Comparison of ENCODE assay signal across 8 cellular contexts in the genomic region with DNA sequence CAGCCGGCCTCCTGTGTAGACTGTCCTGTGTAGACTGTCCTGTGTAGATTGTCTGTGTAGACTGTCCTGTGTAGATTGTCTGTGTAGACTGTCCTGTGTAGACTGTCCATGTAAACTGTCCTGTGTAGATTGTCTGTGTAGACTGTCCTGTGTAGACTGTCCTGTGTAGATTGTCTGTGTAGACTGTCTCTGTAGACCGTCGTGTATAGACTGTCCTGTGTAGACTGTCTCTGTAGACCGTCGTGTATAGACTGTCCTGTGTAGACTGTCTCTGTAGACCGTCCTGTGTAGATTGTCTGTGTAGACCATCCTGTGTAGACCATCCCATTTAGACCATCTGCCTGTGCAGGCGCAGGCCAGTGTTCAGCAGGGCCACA. TPM values are rescaled to one million over a fixed set of nuclear protein-coding genes. Genes with fewer than 3 reads are reported as not detected.
DNase-seq lines count a peak whose midpoint lies in the region; ATAC-seq, FAIRE-seq and TF ChIP-seq lines count a peak whose summit lies in the region.
"Not testable (repeated sequence)": the region's sequence is repeated elsewhere in the genome, so short reads cannot be mapped to it uniquely, and the experiment has no call there.

No MANE protein-coding gene starts in this region.

- H3K9me1 ChIP-seq in endothelial cell of umbilical vein (replicated peaks; ENCODE audit: control insufficient read depth, extremely low read depth, insufficient read depth, low read length): not testable (repeated sequence)

- H3K14ac ChIP-seq in neuronal stem cell (ENCODE audit: low read length): not testable (repeated sequence)

- FAIRE-seq in A549 (lab: Jason Lieb, UNC): not testable (repeated sequence)
- peak; percentile 55 for FAIRE-seq in endothelial cell of umbilical vein (lab: Jason Lieb, UNC)

- TF ChIP-seq POLR2A in A549 (IDR thresholded peaks at IDR 0.05; ENCODE audit: low read length); adrenal gland (IDR thresholded peaks at IDR 0.05); endothelial cell of umbilical vein (IDR thresholded peaks at IDR 0.05; ENCODE audit: low read depth, low read length): not testable (repeated sequence)

- H2AFZ ChIP-seq in GM23338; endothelial cell of umbilical vein (ENCODE audit: low read depth, low read length); neuronal stem cell (ENCODE audit: low read length): not testable (repeated sequence)

- 0 out of 2 replicates have a peak overlapping the region, but pooled peaks have one; percentile 79 for H3K27ac Mint-ChIP-seq in GM23338
- peak overlapping the region; percentile 81 for H3K27ac Mint-ChIP-seq in activated CD8-positive, alpha-beta memory T cell treated with anti-CD3 and anti-CD28 coated beads, Interleukin-2, amount 10 ng/mL, durations not matched to agents 7 days and 5 days
- peak overlapping the region in 1 of 2 donors; percentile 72 for H3K27ac Mint-ChIP-seq in stimulated activated naive CD8-positive, alpha-beta T cell treated with anti-CD3 and anti-CD28 coated beads, Interleukin-15, amount 100 ng/mL, for 72 hours

- peak overlapping the region; percentile 54 for H3K9ac ChIP-seq in SK-N-MC (ENCODE audit: insufficient read length)
- H3K9ac ChIP-seq in endothelial cell of umbilical vein (replicated peaks; ENCODE audit: extremely low read depth, insufficient read depth, low read length); neuronal stem cell (ENCODE audit: low read depth, low read length, poor library complexity): not testable (repeated sequence)

- CTCF ChIA-PET in A549 (lab: Yijun Ruan, JAX): interaction anchor here (0.9 to 14.7 kb wide), 5 partner anchors 8 to 384 kb away, joined by 3 to 268 read pairs (median 6); partner anchors contain the start of gene CEBPB
- CTCF ChIA-PET in activated CD8-positive, alpha-beta memory T cell treated with anti-CD3 and anti-CD28 coated beads, Interleukin-2, amount 10 ng/mL, durations not matched to agents 7 days and 5 days (lab: Charles Lee): interaction anchor here (0.7 to 2.1 kb wide), 6 partner anchors 18 to 91 kb away, joined by 3 to 12 read pairs (median 5); no protein-coding TSS in a partner anchor
- CTCF ChIA-PET in endothelial cell of umbilical vein (lab: Charles Lee): interaction anchor here (1.5 to 9.0 kb wide), 2 partner anchors 19 to 56 kb away, joined by 3 to 133 read pairs; partner anchors contain the start of gene PTPN1

- H2AK5ac ChIP-seq in neuronal stem cell (ENCODE audit: low read depth, low read length): not testable (repeated sequence)

- not testable (repeated sequence) for TF ChIP-seq CTCF in A549 (IDR thresholded peaks at IDR 0.05); GM23338 (conservative IDR thresholded peaks at IDR 0.05; ENCODE audit: low read depth in 2 of 2); adrenal gland (IDR thresholded peaks at IDR 0.05); endothelial cell of umbilical vein (IDR thresholded peaks at IDR 0.05; ENCODE audit: extremely low read depth in 1 of 2, insufficient read depth in 1 of 2, low read depth in 1 of 2, low read length in 2 of 2)

- not testable (repeated sequence) for H2BK15ac ChIP-seq in neuronal stem cell (ENCODE audit: low read length)

- not testable (repeated sequence) for DNase-seq in A549 (ENCODE audit: low read depth in 1 of 2, low spot score in 1 of 2); GM23338 (ENCODE audit: low spot score); SK-N-MC (ENCODE audit: low read depth, low spot score); activated CD8-positive, alpha-beta memory T cell treated with anti-CD3 and anti-CD28 coated beads, Interleukin-2, amount 10 ng/mL, durations not matched to agents 7 days and 5 days; adrenal gland; endothelial cell of umbilical vein (ENCODE audit: low read depth, low spot score); neuronal stem cell (ENCODE audit: low spot score); stimulated activated naive CD8-positive, alpha-beta T cell treated with anti-CD3 and anti-CD28 coated beads, Interleukin-15, amount 100 ng/mL, for 72 hours

- H3K4me1 ChIP-seq in A549 (peaks cover 15% of the 10 kb centered on the region; the same call in 2 of the 3 replicates), adrenal gland (replicated peaks in 1 of 2) (peaks cover 25 to 33% of the 10 kb centered on the region in 2 donors), endothelial cell of umbilical vein (ENCODE audit: control insufficient read depth, extremely low read depth, insufficient read depth, low read length) (peaks cover 40% of the 10 kb centered on the region)
- not testable (repeated sequence) for H3K4me1 ChIP-seq in GM23338 (ENCODE audit: insufficient read depth); neuronal stem cell (ENCODE audit: control insufficient read depth in 2 of 2, insufficient read depth in 1 of 2, low read depth in 1 of 2, low read length in 2 of 2)

- not testable (repeated sequence) for H3K79me2 ChIP-seq in GM23338 (replicated peaks; ENCODE audit: insufficient read depth)
- H3K79me2 ChIP-seq in endothelial cell of umbilical vein (ENCODE audit: control insufficient read depth, insufficient read depth, low read length): peaks cover 70% of the 10 kb centered on the region

- peaks cover 12% of the 10 kb centered on the region; the same call in 1 of the 2 replicates for H4K20me1 ChIP-seq in GM23338 (replicated peaks; ENCODE audit: insufficient read depth)
- H4K20me1 ChIP-seq in endothelial cell of umbilical vein (replicated peaks; ENCODE audit: control insufficient read depth, extremely low read depth, insufficient read depth, low read length): not testable (repeated sequence)

- H3K27ac ChIP-seq in A549: peak overlapping the region in 1 of 2 experiments; percentile 5; a peak in 3 of 6 replicates
- not testable (repeated sequence) for H3K27ac ChIP-seq in GM23338 (ENCODE audit: low read depth); endothelial cell of umbilical vein (ENCODE audit: insufficient read depth, low read depth, low read length); neuronal stem cell (replicated peaks; ENCODE audit: low read length)
- peak overlapping the region; percentile 84 for H3K27ac ChIP-seq in SK-N-MC
- peak overlapping the region in 3 of 5 donors; percentile 37 to 54 (median 45) for H3K27ac ChIP-seq in adrenal gland

- H3K9me3 ChIP-seq in A549; SK-N-MC (ENCODE audit: low read depth, low read length); adrenal gland (replicated peaks in 1 of 3); endothelial cell of umbilical vein (replicated peaks; ENCODE audit: control insufficient read depth, insufficient read depth, low read length); neuronal stem cell (replicated peaks in 1 of 2; ENCODE audit: control insufficient read depth in 2 of 2, insufficient read depth in 1 of 2, low read depth in 1 of 2, low read length in 2 of 2): not testable (repeated sequence)

- H2BK120ac ChIP-seq in neuronal stem cell (ENCODE audit: low read depth, low read length): not testable (repeated sequence)

- peak; percentile 20 to 26; a peak in 2 of 6 replicates for ATAC-seq in A549
- not testable (repeated sequence) for ATAC-seq in GM23338
- peak; percentile 6 for ATAC-seq in activated CD8-positive, alpha-beta memory T cell treated with anti-CD3 and anti-CD28 coated beads, Interleukin-2, amount 10 ng/mL, durations not matched to agents 7 days and 5 days
- peak; percentile 3 for ATAC-seq in stimulated activated naive CD8-positive, alpha-beta T cell treated with anti-CD3 and anti-CD28 coated beads, Interleukin-15, amount 100 ng/mL, for 72 hours

- not testable (repeated sequence) for H4K91ac ChIP-seq in neuronal stem cell (ENCODE audit: low read depth, low read length, poor library complexity)

- H3K36me3 ChIP-seq in GM23338 (ENCODE audit: insufficient read depth): not testable (repeated sequence)
- H3K36me3 ChIP-seq in SK-N-MC (ENCODE audit: insufficient read depth, low read length): peaks cover 31% of the 10 kb centered on the region
- peaks cover 0 to 41% of the 10 kb centered on the region in 2 donors for H3K36me3 ChIP-seq in adrenal gland (replicated peaks in 1 of 2)
- H3K36me3 ChIP-seq in endothelial cell of umbilical vein (ENCODE audit: control insufficient read depth in 2 of 2, extremely low read depth in 1 of 2, insufficient read depth in 2 of 2, low read length in 2 of 2): peaks cover 10 to 25% of the 10 kb centered on the region in 2 experiments
- H3K36me3 ChIP-seq in neuronal stem cell (replicated peaks in 1 of 2; ENCODE audit: control insufficient read depth in 2 of 2, insufficient read depth in 2 of 2, low read length in 2 of 2): peaks cover 10 to 82% of the 10 kb centered on the region in 2 donors

- peaks cover 14% of the 10 kb centered on the region for H3K36me3 Mint-ChIP-seq in GM23338 (ENCODE audit: low read depth)
- peaks cover 37% of the 10 kb centered on the region for H3K36me3 Mint-ChIP-seq in activated CD8-positive, alpha-beta memory T cell treated with anti-CD3 and anti-CD28 coated beads, Interleukin-2, amount 10 ng/mL, durations not matched to agents 7 days and 5 days

- BruUV-seq in endothelial cell of umbilical vein (replicated peaks; lab: Mats Ljungman, UMichigan): not testable (repeated sequence)

- not testable (repeated sequence) for H3K27me3 ChIP-seq in GM23338 (ENCODE audit: insufficient read depth); adrenal gland; endothelial cell of umbilical vein (ENCODE audit: control insufficient read depth in 2 of 2, insufficient read depth in 2 of 2, low read length in 2 of 2); neuronal stem cell (ENCODE audit: control insufficient read depth in 3 of 3, insufficient read depth in 3 of 3, low read depth in 1 of 3, low read length in 3 of 3)

- not testable (repeated sequence) for H3K18ac ChIP-seq in neuronal stem cell (ENCODE audit: low read length)

- not testable (repeated sequence) for H3K4me3 Mint-ChIP-seq in GM23338; activated CD8-positive, alpha-beta memory T cell treated with anti-CD3 and anti-CD28 coated beads, Interleukin-2, amount 10 ng/mL, durations not matched to agents 7 days and 5 days
- H3K4me3 Mint-ChIP-seq in stimulated activated naive CD8-positive, alpha-beta T cell treated with anti-CD3 and anti-CD28 coated beads, Interleukin-15, amount 100 ng/mL, for 72 hours: peak overlapping the region; percentile 25 to 61

- H2BK12ac ChIP-seq in neuronal stem cell (ENCODE audit: low read length): not testable (repeated sequence)

- not testable (repeated sequence) for H3K4me3 ChIP-seq in A549; GM23338; SK-N-MC; adrenal gland; endothelial cell of umbilical vein (replicated peaks in 1 of 3; ENCODE audit: insufficient read depth in 1 of 3, low read depth in 1 of 3, low read length in 3 of 3); neuronal stem cell (ENCODE audit: low read length in 2 of 2)

- peak overlapping the region; percentile 27 for H3K23ac ChIP-seq in neuronal stem cell (ENCODE audit: low read depth, low read length, poor library complexity)

- POLR2A ChIA-PET in A549 (lab: Yijun Ruan, JAX): interaction anchor here (1.2 kb wide), 1 partner anchor 8 kb away, joined by 3 read pairs; no protein-coding TSS in a partner anchor
- POLR2A ChIA-PET in endothelial cell of umbilical vein (lab: Charles Lee): not testable (repeated sequence)

- not testable (repeated sequence) for TF ChIP-seq EP300 in A549 (IDR thresholded peaks at IDR 0.05)

- not testable (repeated sequence) for H4K8ac ChIP-seq in neuronal stem cell (ENCODE audit: low read depth, low read length)

- H3F3A ChIP-seq in GM23338 (replicated peaks; ENCODE audit: low read depth): not testable (repeated sequence)

- dilution Hi-C loops in endothelial cell of umbilical vein (cut with MboI; ENCODE audit: extremely low pct_ligation_motif_present, low sequenced_read_pairs): not testable (repeated sequence)

- TF ChIP-seq RAD21 in A549 (conservative IDR thresholded peaks at IDR 0.05 in 1 of 2, IDR thresholded peaks at IDR 0.05 in 1 of 2): not testable (repeated sequence)

- not testable (repeated sequence) for H3K9me2 ChIP-seq in GM23338 (ENCODE audit: insufficient read depth)

- intact Hi-C loops in adrenal gland (cut with DNase I): loop anchor here (5.0 kb wide), 2 partner anchors 52 to 87 kb away; no protein-coding TSS in a partner anchor
- intact Hi-C loops in endothelial cell of umbilical vein (cut with micrococcal nuclease): not testable (repeated sequence)

- H3K79me1 ChIP-seq in neuronal stem cell (ENCODE audit: low read depth, low read length): not testable (repeated sequence)

- H2BK5ac ChIP-seq in neuronal stem cell (ENCODE audit: low read length): not testable (repeated sequence)

- not testable (repeated sequence) for H3K4me1 Mint-ChIP-seq in GM23338
- H3K4me1 Mint-ChIP-seq in activated CD8-positive, alpha-beta memory T cell treated with anti-CD3 and anti-CD28 coated beads, Interleukin-2, amount 10 ng/mL, durations not matched to agents 7 days and 5 days: peaks cover 59% of the 10 kb centered on the region
- peaks cover 74% of the 10 kb centered on the region for H3K4me1 Mint-ChIP-seq in stimulated activated naive CD8-positive, alpha-beta T cell treated with anti-CD3 and anti-CD28 coated beads, Interleukin-15, amount 100 ng/mL, for 72 hours

- not testable (repeated sequence) for H3K4ac ChIP-seq in neuronal stem cell (ENCODE audit: low read length)

- WGBS in A549 (ENCODE audit: missing lambda C conversion rate): 87% methylated on average over 7 of the region's 7 CpGs
- 93 to 98% (median 96%) methylated on average over 6 to 7 of the region's 7 CpGs for WGBS in adrenal gland, 4 donors
- WGBS in neuronal stem cell (ENCODE audit: extremely low coverage in 2 of 2, insufficient read length in 2 of 2, insufficient replicate concordance in 1 of 2), 2 donors: no CpG with 5 or more reads among the region's 7 CpGs

- H3K27me3 Mint-ChIP-seq in GM23338 (ENCODE audit: insufficient read depth, low read depth, poor library complexity); activated CD8-positive, alpha-beta memory T cell treated with anti-CD3 and anti-CD28 coated beads, Interleukin-2, amount 10 ng/mL, durations not matched to agents 7 days and 5 days; stimulated activated naive CD8-positive, alpha-beta T cell treated with anti-CD3 and anti-CD28 coated beads, Interleukin-15, amount 100 ng/mL, for 72 hours: not testable (repeated sequence)

- not testable (repeated sequence) for H3K4me2 ChIP-seq in A549; GM23338; endothelial cell of umbilical vein (ENCODE audit: insufficient read depth, low read length); neuronal stem cell (ENCODE audit: insufficient read depth, low read length, poor library complexity, severe bottlenecking)

- not testable (repeated sequence) for H3K9me3 Mint-ChIP-seq in GM23338; activated CD8-positive, alpha-beta memory T cell treated with anti-CD3 and anti-CD28 coated beads, Interleukin-2, amount 10 ng/mL, durations not matched to agents 7 days and 5 days (ENCODE audit: low read depth); stimulated activated naive CD8-positive, alpha-beta T cell treated with anti-CD3 and anti-CD28 coated beads, Interleukin-15, amount 100 ng/mL, for 72 hours

RNA-seq across cellular contexts. Expression of gene PTPN1, which starts 59.3 kb away (rescaled TPM):
- polyA plus RNA-seq in A549 (2011; rRNA removed): 21.8 and 23.2 TPM in 2 replicates
- 17.7 and 21.9 TPM in 2 replicates for polyA plus RNA-seq in A549 (2012; cell fraction: cytosol; rRNA removed)
- polyA plus RNA-seq in A549 (2012; cell fraction: nucleus; rRNA removed): 22.1 and 27.5 TPM in 2 replicates
- polyA plus RNA-seq in A549 (2017; fragmentation: RNase III; extraction: RNeasy Plus Mini Kit Qiagen cat#74134 plus additional on column Dnase treatment): 24.3 to 26.7 TPM (median 25.6 TPM) in 3 replicates
- 15.7 and 16.0 TPM in 2 replicates for polyA minus RNA-seq in A549 (2011; rRNA and poly(A)+ RNA removed)
- 26.2 and 26.4 TPM in 2 replicates for total RNA-seq in GM23338 (2014; rRNA removed; shearing (Covaris generic))
- polyA plus RNA-seq in GM23338 (2016; fragmentation: Nextera tagmentation; extraction: Ambion mirVana): 16.9 and 18.9 TPM in 2 replicates
- 10 to 100 TPM; 62.5 to 74.7 TPM for total RNA-seq in activated CD8-positive, alpha-beta memory T cell treated with anti-CD3 and anti-CD28 coated beads, Interleukin-2, amount 10 ng/mL, durations not matched to agents 7 days and 5 days
- total RNA-seq in adrenal gland: 10 to 100 TPM; 31.0 to 49.2 (median 36.3) TPM
- 10 to 100 TPM; 17.0 to 49.0 (median 24.5) TPM for polyA plus RNA-seq in adrenal gland
- 57.7 and 64.3 TPM in 2 replicates for total RNA-seq in endothelial cell of umbilical vein
- polyA plus RNA-seq in endothelial cell of umbilical vein: 38.9 and 41.1 TPM in 2 replicates
- 46.3 and 46.5 TPM in 2 replicates for polyA plus RNA-seq in endothelial cell of umbilical vein (2011; cell fraction: cytosol; rRNA removed)
- polyA plus RNA-seq in endothelial cell of umbilical vein (2011; cell fraction: nucleus; rRNA removed): 67.9 and 82.7 TPM in 2 replicates
- polyA plus RNA-seq in endothelial cell of umbilical vein (2012): 54.6 and 69.0 TPM in 2 replicates
- 38.9 and 47.4 TPM in 2 replicates for polyA minus RNA-seq in endothelial cell of umbilical vein
- 14.3 TPM for polyA minus RNA-seq in endothelial cell of umbilical vein (2011; cell fraction: cytosol; rRNA and poly(A)+ RNA removed)
- polyA minus RNA-seq in endothelial cell of umbilical vein (2011; cell fraction: nucleus; rRNA and poly(A)+ RNA removed): 40.9 and 46.0 TPM in 2 replicates
- 30.8 TPM for polyA plus RNA-seq in neuronal stem cell (2013, experiment 1 of 2)
- polyA plus RNA-seq in neuronal stem cell (2013, experiment 2 of 2): 29.7 TPM
